In the genomic region with DNA sequence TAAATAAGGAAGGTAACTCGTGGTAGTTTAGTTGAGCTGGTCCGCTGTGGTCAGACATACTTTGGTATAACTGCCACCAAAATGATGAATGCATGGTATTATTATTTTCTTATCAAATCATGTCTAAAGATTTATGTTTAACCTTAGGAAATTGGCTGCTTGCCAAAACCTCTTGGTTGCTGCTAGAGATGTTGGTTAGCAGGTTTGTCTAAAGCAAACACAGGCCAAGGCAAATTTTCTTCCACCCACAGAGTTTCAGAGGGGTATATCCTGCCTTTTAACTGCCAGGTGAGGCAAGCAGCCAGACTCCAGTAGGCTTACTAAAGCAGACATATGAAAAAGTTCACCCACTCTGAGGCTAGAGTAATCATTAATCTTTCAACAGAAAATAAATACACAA, we compare ENCODE assay signal across 8 cellular contexts.
DNase-seq lines count a peak whose midpoint lies in the region; ATAC-seq, FAIRE-seq and TF ChIP-seq lines count a peak whose summit lies in the region.

No MANE protein-coding gene starts in this region.

- DNase-seq in NCI-H748 (lab: John Stamatoyannopoulos, UW; ENCODE audit: unreplicated experiment) = peak; percentile 89
- DNase-seq in kidney glomerular epithelial cell (lab: John Stamatoyannopoulos, UW) = peak; percentile 83
- DNase-seq in lower leg skin (ENCODE audit: low spot score in 2 of 2) = no peak
- DNase-seq in activated CD4-positive, alpha-beta T cell treated with anti-CD3 and anti-CD28 coated beads for 4 hours = no peak
- DNase-seq in nucleus accumbens (lab: John Stamatoyannopoulos, UW) = no peak
- DNase-seq in D721Med (ENCODE audit: insufficient read length, low spot score) = no peak

- peak; percentile 76 for ATAC-seq in GM19035 (IDR thresholded peaks at IDR 0.05; ENCODE audit: unreplicated experiment)
- ATAC-seq in HG03175 (IDR thresholded peaks at IDR 0.05; ENCODE audit: unreplicated experiment) = peak; percentile 77

- FAIRE-seq in D721Med (lab: Jason Lieb, UNC) = no peak

- no peak for TF ChIP-seq POLR2A in lower leg skin (IDR thresholded peaks at IDR 0.05)

- intact Hi-C loops in lower leg skin (cut with DNase I; ENCODE audit: low total_unique reads) = no loop called here

- 43 to 70% methylated on average over 2 of the region's 2 CpGs for WGBS in lower leg skin, 2 donors

- no peak overlapping the region for H3K4me3 ChIP-seq in lower leg skin (ENCODE audit: low read depth, poor library complexity, severe bottlenecking)

- TF ChIP-seq CTCF in lower leg skin (IDR thresholded peaks at IDR 0.05) (no peak), D721Med (IDR thresholded peaks at IDR 0.05; ENCODE audit: insufficient read depth, missing control alignments) (no peak)

Comparison
In these comparisons a context has a peak if more than half of its experiments do, and no peak if none do; other contexts are left out.
1. DNase-seq: peak in NCI-H748 (single experiment) and kidney glomerular epithelial cell (single experiment); none in lower leg skin (0 of 2), activated CD4-positive, alpha-beta T cell treated with anti-CD3 and anti-CD28 coated beads for 4 hours (0 of 2), nucleus accumbens (0 of 56) and D721Med (single experiment).